In genomic region chr5:127876384-127876783, GRCh38 we compare ENCODE assay signal across 17 cellular contexts.
DNase-seq lines count a peak whose midpoint lies in the region; ATAC-seq and TF ChIP-seq lines count a peak whose summit lies in the region.
"Had no signal": no experiment of that assay in that cellular context is flagged by ENCODE, and none has a peak within 500 bp of the region (broad histone marks: within the 10 kb centered on the region; RNA-seq: fewer than 3 reads in every experiment).

No MANE protein-coding gene starts in this region.

- no peak overlapping the region for H3K4me3 ChIP-seq in epithelial cell of esophagus (ENCODE audit: low read length)
- H3K4me3 ChIP-seq: lower lobe of right lung had no signal

- H3K36me3 Mint-ChIP-seq in HFFc6 (ENCODE audit: low read depth) = no peaks in the 10 kb centered on the region
- H3K36me3 Mint-ChIP-seq: natural killer cell had no signal

- H3K27me3 Mint-ChIP-seq in HFFc6 (ENCODE audit: insufficient read depth) = no peaks in the 10 kb centered on the region

- no peaks in the 10 kb centered on the region for H3K9me3 Mint-ChIP-seq in HFFc6
- H3K9me3 Mint-ChIP-seq: natural killer cell; T-helper 1 cell treated with Interleukin-12 subunit alpha and Interleukin-12 subunit beta and Interleukin-4 antibody, amounts not matched to agents 30 μg/mL and 1 μg/mL, for 36 hours had no signal

- H3K4me1 Mint-ChIP-seq in HFFc6 (ENCODE audit: low read depth) = peaks cover 14% of the 10 kb centered on the region; the same call in 1 of the 2 replicates
- H3K4me1 Mint-ChIP-seq: B cell, natural killer cell had no signal

- TF ChIP-seq CTCF in epithelial cell of esophagus (IDR thresholded peaks at IDR 0.05; ENCODE audit: insufficient read depth, low read depth, low read length, missing control alignments) (no peak), HFFc6 (IDR thresholded peaks at IDR 0.05) (no peak)

- in situ Hi-C loops in Caki2 (cut with HindIII; ENCODE audit: low pct_unique_long_range_greater_than_20kb, low sequenced_read_pairs) = no loop called here

- H3K27ac Mint-ChIP-seq in HFFc6 = no peak overlapping the region
- H3K27ac Mint-ChIP-seq: B cell; natural killer cell; T-helper 1 cell treated with Interleukin-12 subunit alpha and Interleukin-12 subunit beta and Interleukin-4 antibody, amounts not matched to agents 30 μg/mL and 1 μg/mL, for 36 hours had no signal

- DNase-seq in Caki2 (ENCODE audit: low read depth) = peak; percentile 61
- peak; percentile 44 for DNase-seq in LHCN-M2 (ENCODE audit: low read depth)
- DNase-seq in epithelial cell of esophagus (ENCODE audit: low read depth) = peak; percentile 33
- peak; percentile 42 for DNase-seq in myocyte (ENCODE audit: low read depth)
- DNase-seq in HFFc6 = no peak
- no peak for DNase-seq in DMS153 treated with DMSO at 0.1 percent for 48 hours (lab: John Stamatoyannopoulos, UW; ENCODE audit: unreplicated experiment)
- no peak for DNase-seq in HuH-7.5 (ENCODE audit: low spot score)
- DNase-seq: activated CD4-positive, CD25-positive, alpha-beta regulatory T cell; foreskin fibroblast; HCEC 1CT; lower lobe of right lung; natural killer cell; NCI-H1105; NCI-H774 had no signal

- H3K4me3 Mint-ChIP-seq in HFFc6 = no peak overlapping the region
- H3K4me3 Mint-ChIP-seq: B cell; natural killer cell; T-helper 1 cell treated with Interleukin-12 subunit alpha and Interleukin-12 subunit beta and Interleukin-4 antibody, amounts not matched to agents 30 μg/mL and 1 μg/mL, for 36 hours had no signal

- ATAC-seq in GM19328 (IDR thresholded peaks at IDR 0.05; ENCODE audit: unreplicated experiment) = no peak

Comparison
In these comparisons a context has a peak if more than half of its experiments do, and no peak if none do; other contexts are left out.
1. DNase-seq: peak in Caki2 (single experiment), LHCN-M2 (single experiment), epithelial cell of esophagus (single experiment) and myocyte (single experiment); none in HFFc6 (single experiment), DMS153 treated with DMSO at 0.1 percent for 48 hours (single experiment) and HuH-7.5 (single experiment).